27 cellular contexts compared by ENCODE assay signal in the genomic region with DNA sequence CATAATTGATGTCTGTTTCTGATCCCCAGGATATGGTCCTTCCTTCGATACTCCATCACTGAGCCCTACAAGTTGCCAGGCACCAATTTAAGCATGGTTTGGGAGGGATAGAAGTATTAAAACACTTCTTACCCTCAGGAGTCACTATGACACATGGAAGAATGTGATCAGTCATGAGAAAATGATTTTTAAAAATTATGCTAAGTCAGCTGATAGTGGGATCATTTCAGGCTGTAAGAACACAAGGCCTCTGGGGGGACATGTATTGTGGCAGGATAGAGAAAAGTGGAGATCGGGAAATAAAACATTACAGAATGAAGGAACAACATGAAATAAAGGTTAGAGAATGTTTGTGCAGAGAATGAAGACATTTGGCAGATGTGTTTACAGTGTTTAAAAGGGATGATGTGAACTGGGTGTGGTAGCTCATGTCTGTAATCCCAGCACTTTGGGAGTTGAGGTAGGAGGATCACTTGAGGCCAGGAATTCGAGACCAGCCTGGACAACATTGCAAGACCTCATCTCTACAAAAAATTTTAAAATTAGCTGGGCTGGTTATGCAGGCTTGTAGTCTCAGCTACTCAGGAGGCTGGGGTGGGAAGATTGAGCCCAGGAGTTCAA.
DNase-seq lines count a peak whose midpoint lies in the region; ATAC-seq, FAIRE-seq and TF ChIP-seq lines count a peak whose summit lies in the region.
"Had no signal": no experiment of that assay in that cellular context is flagged by ENCODE, and none has a peak within 500 bp of the region (broad histone marks: within the 10 kb centered on the region; RNA-seq: fewer than 3 reads in every experiment).

No MANE protein-coding gene starts in this region.

- H3K9me3 ChIP-seq in HepG2 (ENCODE audit: low read length) = no peaks in the 10 kb centered on the region
- H3K9me3 ChIP-seq in right lobe of liver = no peaks in the 10 kb centered on the region
- H3K9me3 ChIP-seq in colonic mucosa = no peaks in the 10 kb centered on the region
- H3K9me3 ChIP-seq in osteoblast (ENCODE audit: low read depth, low read length) = no peaks in the 10 kb centered on the region
- H3K9me3 ChIP-seq: BLaER1 treated with 17β-estradiol and CSF1 and Interleukin-3, amounts not matched to agents 10 nM and 100 nM; MG63; SJCRH30 had no signal

- H3K9ac ChIP-seq in HepG2 (ENCODE audit: insufficient read depth, low read depth, low read length) = no peak overlapping the region
- H3K9ac ChIP-seq in colonic mucosa (ENCODE audit: low read depth in 2 of 2, low read length in 2 of 2) = no peak overlapping the region
- H3K9ac ChIP-seq: BLaER1 treated with 17β-estradiol and CSF1 and Interleukin-3, amounts not matched to agents 10 nM and 100 nM had no signal

- H4K20me1 ChIP-seq in HepG2 (ENCODE audit: insufficient read depth, low read length) = no peaks in the 10 kb centered on the region; the same call in 1 of the 2 replicates
- H4K20me1 ChIP-seq in osteoblast (ENCODE audit: insufficient read depth, low read length) = no peaks in the 10 kb centered on the region
- H4K20me1 ChIP-seq: BLaER1 treated with 17β-estradiol and CSF1 and Interleukin-3, amounts not matched to agents 10 nM and 100 nM had no signal

- H3K36me3 ChIP-seq in HepG2 (replicated peaks in 1 of 2; ENCODE audit: control insufficient read depth in 1 of 2, insufficient read depth in 2 of 2, low read length in 2 of 2) (no peaks in the 10 kb centered on the region; a peak in 2 of 5 replicates), right lobe of liver (no peaks in the 10 kb centered on the region), colonic mucosa (no peaks in the 10 kb centered on the region), osteoblast (ENCODE audit: insufficient read depth, low read length) (peaks cover 4% of the 10 kb centered on the region)
- H3K36me3 ChIP-seq: MG63 had no signal

- H3K27ac ChIP-seq in HepG2 (ENCODE audit: extremely low read length, insufficient read depth, low read length) = no peak overlapping the region
- H3K27ac ChIP-seq in right lobe of liver = no peak overlapping the region
- peak overlapping the region; percentile 58 for H3K27ac ChIP-seq in colonic mucosa
- H3K27ac ChIP-seq in osteoblast (ENCODE audit: low read depth, low read length) = no peak overlapping the region
- H3K27ac ChIP-seq: BLaER1 treated with 17β-estradiol and CSF1 and Interleukin-3, amounts not matched to agents 10 nM and 100 nM; SJCRH30 had no signal

- H2AFZ ChIP-seq in HepG2 (ENCODE audit: low read length) (no peak overlapping the region), osteoblast (ENCODE audit: low read length) (no peak overlapping the region)

- H3K4me2 ChIP-seq in HepG2 (ENCODE audit: low read depth, low read length) = no peak overlapping the region
- H3K4me2 ChIP-seq in osteoblast (ENCODE audit: insufficient read depth, low read length) = no peak overlapping the region
- H3K4me2 ChIP-seq: BLaER1 treated with 17β-estradiol and CSF1 and Interleukin-3, amounts not matched to agents 10 nM and 100 nM had no signal

- in situ Hi-C loops in HepG2 (cut with HindIII; ENCODE audit: extremely low pct_ligation_motif_present, low pct_unique_long_range_greater_than_20kb) = no loop called here

- POLR2A ChIA-PET in HepG2 (lab: Yijun Ruan, JAX) = no interaction called here

- H3K4me1 ChIP-seq in HepG2 (ENCODE audit: insufficient read depth, low read length) (peaks cover 27% of the 10 kb centered on the region), right lobe of liver (peaks cover 0 to 14% (median 4%) of the 10 kb centered on the region in 4 donors), colonic mucosa (peaks cover 5% of the 10 kb centered on the region), osteoblast (ENCODE audit: insufficient read depth, low read length) (peaks cover 10% of the 10 kb centered on the region)
- H3K4me1 ChIP-seq: BLaER1 treated with 17β-estradiol and CSF1 and Interleukin-3, amounts not matched to agents 10 nM and 100 nM; SJCRH30 had no signal

- intact Hi-C loops in HepG2 (cut with micrococcal nuclease; ENCODE audit: unreplicated experiment) (no loop called here), right lobe of liver (cut with DNase I) (no loop called here), colonic mucosa (cut with DNase I) (no loop called here)

- TF ChIP-seq CTCF in HepG2 (CRISPR knock-in tag; IDR thresholded peaks at IDR 0.05) = no peak
- TF ChIP-seq CTCF in right lobe of liver (IDR thresholded peaks at IDR 0.05) = no peak
- no peak for TF ChIP-seq CTCF in colonic mucosa (IDR thresholded peaks at IDR 0.05)
- TF ChIP-seq CTCF in osteoblast (IDR thresholded peaks at IDR 0.05; ENCODE audit: extremely low read depth, low read depth, low read length) = no peak

- no peak for TF ChIP-seq EP300 in HepG2 (IDR thresholded peaks at IDR 0.05; ENCODE audit: low read depth in 2 of 2, low read length in 2 of 2)
- TF ChIP-seq EP300 in HepG2 (CRISPR knock-in tag; IDR thresholded peaks at IDR 0.05; ENCODE audit: borderline replicate concordance) = no peak

- BruUV-seq in HepG2 (replicated peaks; lab: Mats Ljungman, UMichigan) = no TSS peak

- CTCF ChIA-PET in HepG2 (lab: Yijun Ruan, JAX; ENCODE audit: low intra/inter-chr PET ratio, low total read pairs) = no interaction called here

- DNase-seq in HepG2 (ENCODE audit: low spot score) = no peak
- DNase-seq in right lobe of liver = no peak
- no peak for DNase-seq in colonic mucosa
- DNase-seq in osteoblast (ENCODE audit: insufficient read length, low spot score, missing footprints) = peak; percentile 4
- no peak for DNase-seq in NOMO-1 treated with dmso at 0.1 percent for 144 hours (lab: John Stamatoyannopoulos, UW; ENCODE audit: unreplicated experiment)
- DNase-seq in GM12892 (ENCODE audit: insufficient read length) = no peak
- DNase-seq: AML-193; CD4-positive, alpha-beta memory T cell; COR-L47; H9; HFFc6; KBM-7; MG63; NCI-H1105 treated with DMSO at 0.1 percent for 48 hours; NCI-H146; NCI-H1930; NCI-H2107; NCI-H524; NCI-H774; PC-3; SJCRH30 had no signal

- no peak for TF ChIP-seq RAD21 in HepG2 (CRISPR knock-in tag; IDR thresholded peaks at IDR 0.05)

- 79% methylated on average over 3 of the region's 3 CpGs for WGBS in HepG2 (ENCODE audit: low lambda C conversion rate)
- 93% methylated on average over 3 of the region's 3 CpGs for WGBS in right lobe of liver (ENCODE audit: insufficient coverage, low coverage, low lambda C conversion rate, missing lambda C conversion rate)

- no peak overlapping the region for H3K4me3 ChIP-seq in HepG2 (replicated peaks in 1 of 3; ENCODE audit: insufficient read depth in 1 of 3, low read depth in 2 of 3, low read length in 3 of 3)
- H3K4me3 ChIP-seq in right lobe of liver = no peak overlapping the region
- no peak overlapping the region for H3K4me3 ChIP-seq in colonic mucosa
- H3K4me3 ChIP-seq in osteoblast (ENCODE audit: insufficient read depth, low read length) = no peak overlapping the region
- H3K4me3 ChIP-seq: BLaER1 treated with 17β-estradiol and CSF1 and Interleukin-3, amounts not matched to agents 10 nM and 100 nM; GM12878; MG63; SJCRH30 had no signal

- H3K27me3 ChIP-seq in HepG2 (ENCODE audit: control insufficient read depth in 1 of 2, insufficient read depth in 2 of 2, low read length in 2 of 2) (no peaks in the 10 kb centered on the region), right lobe of liver (no peaks in the 10 kb centered on the region), colonic mucosa (no peaks in the 10 kb centered on the region), osteoblast (ENCODE audit: insufficient read depth, low read length) (no peaks in the 10 kb centered on the region)
- H3K27me3 ChIP-seq: BLaER1 treated with 17β-estradiol and CSF1 and Interleukin-3, amounts not matched to agents 10 nM and 100 nM; MG63; SJCRH30 had no signal

- TF ChIP-seq POLR2A in HepG2 (IDR thresholded peaks at IDR 0.05; ENCODE audit: insufficient read depth in 1 of 2, low read depth in 2 of 2, low read length in 2 of 2) (no peak), right lobe of liver (IDR thresholded peaks at IDR 0.05) (no peak), GM12892 (IDR thresholded peaks at IDR 0.05; ENCODE audit: low read depth, low read length) (no peak)

- no peak for ATAC-seq in HepG2
- ATAC-seq in right lobe of liver = no peak
- no peak for ATAC-seq in HG03469 (IDR thresholded peaks at IDR 0.05; ENCODE audit: unreplicated experiment)
- ATAC-seq in GM21619 (IDR thresholded peaks at IDR 0.05; ENCODE audit: unreplicated experiment) = no peak
- ATAC-seq: GM12878, PC-3, Right ventricle myocardium inferior had no signal

- FAIRE-seq in HepG2 (lab: Jason Lieb, UNC) (no peak), GM12892 (lab: Jason Lieb, UNC) (no peak)
- FAIRE-seq: G401.6, GM12878 had no signal

- H3K79me2 ChIP-seq in HepG2 (ENCODE audit: insufficient read depth, low read length) (no peaks in the 10 kb centered on the region), osteoblast (ENCODE audit: insufficient read depth, low read length) (peaks cover 11% of the 10 kb centered on the region)

TF ChIP-seq in HepG2, 621 proteins besides CTCF, POLR2A, EP300 and RAD21:
- peak; percentile 90 to 92 for TF ChIP-seq MAFK (conservative IDR thresholded peaks at IDR 0.05 in 1 of 2, IDR thresholded peaks at IDR 0.05 in 1 of 2; ENCODE audit: low read length in 2 of 2)
- peak; percentile 91 for TF ChIP-seq MAFF (IDR thresholded peaks at IDR 0.05; ENCODE audit: low read depth, low read length)
- TF ChIP-seq NCOR1 (IDR thresholded peaks at IDR 0.05; ENCODE audit: borderline replicate concordance, low read length) = no peak
- no peak for TF ChIP-seq GZF1 (CRISPR knock-in tag; IDR thresholded peaks at IDR 0.05)
